31 cellular contexts compared by ENCODE assay signal in genomic region chr11:94802501-94802900, GRCh38. TPM values are rescaled to one million over a fixed set of nuclear protein-coding genes. Genes with fewer than 3 reads are reported as not detected.
DNase-seq lines count a peak whose midpoint lies in the region; ATAC-seq and TF ChIP-seq lines count a peak whose summit lies in the region.
"Had no signal": no experiment of that assay in that cellular context is flagged by ENCODE, and none has a peak within 500 bp of the region (broad histone marks: within the 10 kb centered on the region; RNA-seq: fewer than 3 reads in every experiment).

No MANE protein-coding gene starts in this region.

- H3K4me3 Mint-ChIP-seq in brain, result no peak overlapping the region
- H3K4me3 Mint-ChIP-seq: GM23338; naive thymus-derived CD8-positive, alpha-beta T cell had no signal

- in situ Hi-C loops in GM13977 (cut with MboI; ENCODE audit: low pct_unique_long_range_greater_than_20kb, low sequenced_read_pairs, unreplicated experiment), result loop anchor here (25.0 kb wide), 1 partner anchor 90 kb away; no protein-coding TSS in a partner anchor

- peaks cover 0 to 2% (median 0%) of the 10 kb centered on the region in 5 experiments for H3K9me3 Mint-ChIP-seq in brain
- H3K9me3 Mint-ChIP-seq: activated naive CD4-positive, alpha-beta T cell treated with anti-CD3 and anti-CD28 coated beads, Interleukin-2, amount 50 U/mL, for 72 hours; activated T-helper 2 cell treated with anti-CD3 and anti-CD28 coated beads, Interferon-gamma antibody, Interleukin-2, Interleukin-4, amounts not matched to agents 10 μg/mL and 5 μg/mL and 100 μg/mL, durations not matched to agents 14 hours and 24 hours and 36 hours; CD14-positive monocyte; GM23338; naive thymus-derived CD8-positive, alpha-beta T cell had no signal

- TF ChIP-seq CTCF in brain (conservative IDR thresholded peaks at IDR 0.05) (no peak), suprapubic skin (IDR thresholded peaks at IDR 0.05) (no peak), GM13977 (IDR thresholded peaks at IDR 0.05; ENCODE audit: extremely low read depth, insufficient read depth, missing control alignments) (no peak)

- H3K9me3 ChIP-seq in suprapubic skin, result no peaks in the 10 kb centered on the region
- H3K9me3 ChIP-seq: pancreas had no signal

- H3K27me3 Mint-ChIP-seq in brain, result no peaks in the 10 kb centered on the region

- no peaks in the 10 kb centered on the region for H3K27me3 ChIP-seq in suprapubic skin
- H3K27me3 ChIP-seq: hepatocyte, pancreas had no signal

- TF ChIP-seq EP300 in suprapubic skin (IDR thresholded peaks at IDR 0.05), result no peak

- peaks cover 29% of the 10 kb centered on the region for H3K4me1 Mint-ChIP-seq in brain
- H3K4me1 Mint-ChIP-seq: CD14-positive monocyte; naive thymus-derived CD8-positive, alpha-beta T cell had no signal

- H3K27ac Mint-ChIP-seq in brain, result peak overlapping the region in 4 of 5 experiments; percentile 20 to 63 (median 24)
- H3K27ac Mint-ChIP-seq: activated naive CD4-positive, alpha-beta T cell treated with anti-CD3 and anti-CD28 coated beads, Interleukin-2, amount 50 U/mL, for 72 hours; activated T-helper 2 cell treated with anti-CD3 and anti-CD28 coated beads, Interferon-gamma antibody, Interleukin-2, Interleukin-4, amounts not matched to agents 10 μg/mL and 5 μg/mL and 100 μg/mL, durations not matched to agents 14 hours and 24 hours and 36 hours; GM23338 had no signal

- peaks cover 29% of the 10 kb centered on the region for H3K36me3 Mint-ChIP-seq in brain
- H3K36me3 Mint-ChIP-seq: activated naive CD4-positive, alpha-beta T cell treated with anti-CD3 and anti-CD28 coated beads, Interleukin-2, amount 50 U/mL, for 72 hours; naive thymus-derived CD8-positive, alpha-beta T cell had no signal

- H3K4me1 ChIP-seq in suprapubic skin, result peaks cover 43% of the 10 kb centered on the region

- DNase-seq in globus pallidus (ENCODE audit: low spot score) (peak; percentile 66), pons (ENCODE audit: low spot score) (peak; percentile 46), suprapubic skin (ENCODE audit: low spot score in 2 of 2) (no peak), GM03348 (ENCODE audit: low spot score) (no peak), GM13977 (ENCODE audit: low spot score) (no peak)
- DNase-seq: activated CD4-positive, alpha-beta T cell treated with anti-CD3 and anti-CD28 coated beads, Interleukin-2, amount 50 U/mL, for 48 hours; activated CD4-positive, CD25-positive, alpha-beta regulatory T cell; activated CD8-positive, alpha-beta memory T cell treated with anti-CD3 and anti-CD28 coated beads, Interleukin-2, amount 50 U/mL, for 4 hours; dermis blood vessel endothelial cell; EL; naive thymus-derived CD8-positive, alpha-beta T cell; NCI-H2081 treated with DMSO at 0.1 percent for 48 hours; NCI-H446; NCI-H82; pancreas; SHP77; stimulated activated CD4-positive, alpha-beta T cell treated with anti-CD3 and anti-CD28 coated beads, Interleukin-2, amount 100 ng/mL, for 24 hours; SW 1271; T1000 had no signal

- 81% methylated on average over 5 of the region's 5 CpGs for WGBS in suprapubic skin

- no peak overlapping the region for H3K4me3 ChIP-seq in suprapubic skin
- H3K4me3 ChIP-seq: cardiac muscle cell, GM23338, hepatocyte, K562, pancreas, skin epidermis had no signal

- peak overlapping the region; percentile 29 for H3K27ac ChIP-seq in suprapubic skin
- H3K27ac ChIP-seq: cardiac muscle cell, hepatocyte, pancreas had no signal

- no peak for TF ChIP-seq POLR2A in suprapubic skin (IDR thresholded peaks at IDR 0.05)

- no peak for ATAC-seq in GM21576 (IDR thresholded peaks at IDR 0.05; ENCODE audit: unreplicated experiment)
- ATAC-seq: activated naive CD4-positive, alpha-beta T cell treated with anti-CD3 and anti-CD28 coated beads, Interleukin-2, amount 50 U/mL, for 72 hours; GM23338; K562; left lobe of liver; naive thymus-derived CD8-positive, alpha-beta T cell; pancreas had no signal

- peaks cover 26% of the 10 kb centered on the region for H3K36me3 ChIP-seq in suprapubic skin
- H3K36me3 ChIP-seq: cardiac muscle cell had no signal

RNA-seq across cellular contexts. Expression of gene AMOTL1, which starts 34.3 kb away (rescaled TPM):
- polyA plus RNA-seq in brain (ENCODE audit: insufficient read depth, low read depth, low replicate concordance), result 65.6 TPM
- total RNA-seq in suprapubic skin, result 10 to 100 TPM; 69.7 to 86.9 (median 79.4) TPM
- total RNA-seq: OCI-LY7 had no signal

Comparison
In these comparisons a context has a peak if more than half of its experiments do, and no peak if none do; other contexts are left out.
1. DNase-seq: peak in globus pallidus (single experiment) and pons (single experiment); none in suprapubic skin (0 of 2), GM03348 (single experiment) and GM13977 (single experiment).